In the genomic region with DNA sequence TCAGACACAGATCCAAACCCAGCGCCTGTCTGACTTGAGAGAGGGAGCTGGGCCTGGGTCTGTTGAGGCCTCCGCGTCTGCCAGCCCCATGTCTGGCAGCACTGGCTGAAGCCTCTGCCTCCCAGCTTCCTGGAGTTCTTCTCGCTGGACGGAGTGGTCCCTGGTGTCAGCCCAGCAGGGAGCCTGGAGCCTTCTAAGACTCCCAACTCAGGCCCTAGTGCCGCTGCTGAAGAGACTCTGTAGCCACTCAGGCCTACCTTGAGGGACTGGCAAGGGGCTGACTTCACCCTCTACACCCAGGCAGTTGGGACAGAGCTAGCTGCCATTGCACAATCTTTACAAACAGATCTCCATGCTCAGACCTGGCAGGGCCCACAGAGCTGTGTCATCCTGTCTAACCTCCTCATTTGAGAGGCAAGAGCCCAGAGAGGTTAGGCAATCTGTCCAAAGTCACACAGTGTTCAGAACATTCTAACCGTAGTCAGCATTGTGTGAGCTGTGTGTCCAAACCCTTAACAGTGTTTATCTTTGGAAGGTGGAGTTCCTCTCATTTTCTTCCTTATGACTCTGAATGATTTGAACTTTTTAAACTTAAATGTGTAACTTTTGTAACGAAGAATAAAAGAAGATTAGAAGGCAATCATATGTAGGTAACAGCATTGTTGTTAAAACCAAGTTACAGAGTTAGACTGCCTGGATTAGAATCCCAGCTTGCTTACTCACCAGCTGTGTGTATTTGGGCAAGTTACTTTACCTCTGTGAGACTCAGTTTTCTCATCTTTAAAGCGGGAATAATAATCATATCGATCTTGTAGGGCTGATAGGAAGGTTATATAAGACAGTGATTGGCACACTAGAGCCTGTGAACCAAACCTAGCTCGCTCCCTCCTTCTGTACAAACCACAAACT, we compare ENCODE assay signal across 10 cellular contexts. TPM values are rescaled to one million over a fixed set of nuclear protein-coding genes. Genes with fewer than 3 reads are reported as not detected.
DNase-seq lines count a peak whose midpoint lies in the region; ATAC-seq and TF ChIP-seq lines count a peak whose summit lies in the region.
"Had no signal": no experiment of that assay in that cellular context is flagged by ENCODE, and none has a peak within 500 bp of the region (broad histone marks: within the 10 kb centered on the region; RNA-seq: fewer than 3 reads in every experiment).

No MANE protein-coding gene starts in this region.

- H3K4me3 ChIP-seq in choroid plexus epithelial cell (ENCODE audit: low read depth, low read length) (no peak overlapping the region), mucosa of descending colon (no peak overlapping the region)

- peak; percentile 22 for DNase-seq in ACHN
- peak; percentile 89 for DNase-seq in LHCN-M2 (ENCODE audit: low read depth)
- DNase-seq in choroid plexus epithelial cell (ENCODE audit: low read depth), result peak; percentile 97
- peak in 2 of 3 donors; percentile 64 to 86 for DNase-seq in mucosa of descending colon
- DNase-seq in SHP77 (lab: John Stamatoyannopoulos, UW), result no peak
- no peak for DNase-seq in GM19238 (ENCODE audit: insufficient read length, low spot score)
- no peak for DNase-seq in GM10266 (ENCODE audit: extremely low spot score)
- no peak for DNase-seq in GDM1 (lab: John Stamatoyannopoulos, UW)
- DNase-seq: activated CD4-positive, alpha-beta T cell treated with anti-CD3 and anti-CD28 coated beads for 1 hour; stimulated activated naive CD4-positive, alpha-beta T cell treated with Interleukin-2 at 50 U/mL for 16 hours had no signal

- no peaks in the 10 kb centered on the region for H3K9me3 ChIP-seq in mucosa of descending colon

- no peaks in the 10 kb centered on the region for H3K36me3 ChIP-seq in mucosa of descending colon (ENCODE audit: low read depth)

- peak; percentile 41 for ATAC-seq in mucosa of descending colon

- peaks cover 77% of the 10 kb centered on the region for H3K4me1 ChIP-seq in mucosa of descending colon (ENCODE audit: low read depth)

- in situ Hi-C loops in ACHN (cut with HindIII; ENCODE audit: low pct_ligation_motif_present, low pct_unique_long_range_greater_than_20kb, low sequenced_read_pairs), result no loop called here

- no peak for TF ChIP-seq CTCF in choroid plexus epithelial cell (conservative IDR thresholded peaks at IDR 0.05; ENCODE audit: low read depth, low read length)
- TF ChIP-seq CTCF in mucosa of descending colon (IDR thresholded peaks at IDR 0.05), result no peak
- no peak for TF ChIP-seq CTCF in GM10266 (IDR thresholded peaks at IDR 0.05; ENCODE audit: control insufficient read depth, insufficient read depth, low read depth, missing control alignments)

- intact Hi-C loops in mucosa of descending colon (cut with DNase I, micrococcal nuclease), result loop anchor here (10.0 kb wide), 2 partner anchors 79 to 129 kb away; no protein-coding TSS in a partner anchor

RNA-seq across cellular contexts. Expression of a gene that starts 4.6 kb away (rescaled TPM):
- total RNA-seq in LHCN-M2 (2014; rRNA removed) (87.6 and 101 TPM in 2 replicates), mucosa of descending colon (100 to 1,000 TPM in 2 of 3 donors, 10 to 100 TPM in 1; 90.9 to 233 (median 137) TPM)
- 74.1 TPM for polyA plus RNA-seq in LHCN-M2 (2012)

RNA-seq across cellular contexts. Expression of a gene that starts 58.5 kb away (rescaled TPM):
- total RNA-seq in LHCN-M2 (2014; rRNA removed) (152 and 158 TPM in 2 replicates), mucosa of descending colon (100 to 1,000 TPM; 153 to 222 (median 199) TPM)
- polyA plus RNA-seq in LHCN-M2 (2012), result 184 TPM

Comparison
In these comparisons a context has a peak if more than half of its experiments do, and no peak if none do; other contexts are left out.
1. DNase-seq: peak in ACHN (single experiment), LHCN-M2 (single experiment), choroid plexus epithelial cell (single experiment) and mucosa of descending colon (2 of 3); none in SHP77 (0 of 2), GM19238 (single experiment), GM10266 (single experiment) and GDM1 (single experiment).